ENCODE assay signal across 8 cellular contexts in the genomic region with DNA sequence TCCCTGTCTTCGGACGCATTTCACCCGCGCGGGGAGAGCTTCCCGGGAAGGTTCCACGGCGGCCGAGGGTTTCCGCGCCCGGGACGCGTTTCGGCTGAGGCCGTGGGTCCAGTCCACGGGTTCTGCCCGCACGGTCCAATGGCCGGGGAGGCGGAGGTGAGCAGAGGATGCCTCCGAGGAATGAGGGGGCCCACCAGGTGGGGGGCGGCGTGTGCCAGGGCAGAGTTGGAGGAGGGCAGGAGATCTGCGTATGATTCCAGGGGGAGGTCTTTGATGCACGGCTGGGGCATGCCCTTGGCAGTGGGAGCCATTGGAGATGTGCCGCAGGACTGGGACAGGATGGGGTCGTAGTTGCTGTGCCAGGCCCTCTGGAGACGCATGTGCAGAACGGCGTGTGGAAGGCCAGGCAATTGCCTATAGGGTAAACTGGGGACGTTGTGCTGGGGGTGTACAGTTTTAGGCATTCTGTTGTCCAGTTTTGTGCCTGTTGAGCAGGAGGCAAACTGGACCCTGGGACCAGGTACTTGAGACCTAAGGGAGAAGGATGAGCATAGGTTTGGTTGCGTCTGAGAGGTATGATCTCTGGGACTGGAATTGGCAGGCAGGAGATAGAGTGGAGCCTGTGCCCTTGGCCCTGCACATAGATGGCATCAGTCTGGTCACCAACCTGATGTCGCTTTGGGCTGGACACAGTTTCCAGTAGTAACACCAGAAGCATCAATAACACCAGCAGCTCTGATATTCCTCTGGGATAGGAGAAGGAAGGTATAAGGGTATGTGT.
DNase-seq lines count a peak whose midpoint lies in the region; ATAC-seq lines count a peak whose summit lies in the region.

No MANE protein-coding gene starts in this region.

- peaks cover 42% of the 10 kb centered on the region for H3K4me1 Mint-ChIP-seq in stimulated activated memory B cell treated with anti-CD40 and anti-IgM and Interleukin-4, amounts not matched to agents 10 μg/mL and 1 μg/mL and 100 μg/mL, for 72 hours

- peak overlapping the region; percentile 83 for H3K4me3 Mint-ChIP-seq in stimulated activated memory B cell treated with anti-CD40 and anti-IgM and Interleukin-4, amounts not matched to agents 10 μg/mL and 1 μg/mL and 100 μg/mL, for 72 hours

- H3K27ac Mint-ChIP-seq in stimulated activated memory B cell treated with anti-CD40 and anti-IgM and Interleukin-4, amounts not matched to agents 10 μg/mL and 1 μg/mL and 100 μg/mL, for 72 hours: peak overlapping the region; percentile 87

- H3K36me3 Mint-ChIP-seq in stimulated activated memory B cell treated with anti-CD40 and anti-IgM and Interleukin-4, amounts not matched to agents 10 μg/mL and 1 μg/mL and 100 μg/mL, for 72 hours: peaks cover 10% of the 10 kb centered on the region

- H3K27me3 Mint-ChIP-seq in stimulated activated memory B cell treated with anti-CD40 and anti-IgM and Interleukin-4, amounts not matched to agents 10 μg/mL and 1 μg/mL and 100 μg/mL, for 72 hours: no peaks in the 10 kb centered on the region

- DNase-seq in NCI-H1092 treated with DMSO at 0.1 percent for 48 hours (lab: John Stamatoyannopoulos, UW) (peak; percentile 23), NCI-H1092 (lab: John Stamatoyannopoulos, UW) (no peak), NCI-H748 treated with DMSO at 0.1 percent for 48 hours (lab: John Stamatoyannopoulos, UW) (peak; percentile 49), astrocyte of the hippocampus (ENCODE audit: low read depth, low spot score) (peak; percentile 49), inferior parietal cortex (ENCODE audit: extremely low spot score) (peak; percentile 5), kidney glomerular epithelial cell (lab: John Stamatoyannopoulos, UW) (no peak)

- H3K9me3 Mint-ChIP-seq in stimulated activated memory B cell treated with anti-CD40 and anti-IgM and Interleukin-4, amounts not matched to agents 10 μg/mL and 1 μg/mL and 100 μg/mL, for 72 hours: no peaks in the 10 kb centered on the region

- peak; percentile 16 for ATAC-seq in HG02642 (IDR thresholded peaks at IDR 0.05; ENCODE audit: poor library complexity, unreplicated experiment)
- no peak for ATAC-seq in stimulated activated memory B cell treated with anti-CD40 and anti-IgM and Interleukin-4, amounts not matched to agents 10 μg/mL and 1 μg/mL and 100 μg/mL, for 72 hours

Comparison
In these comparisons a context has a peak if more than half of its experiments do, and no peak if none do; other contexts are left out.
1. DNase-seq: peak in NCI-H1092 treated with DMSO at 0.1 percent for 48 hours (single experiment), NCI-H748 treated with DMSO at 0.1 percent for 48 hours (single experiment), astrocyte of the hippocampus (single experiment) and inferior parietal cortex (single experiment); none in NCI-H1092 (single experiment) and kidney glomerular epithelial cell (single experiment).